ENCODE assay signal across 1 cellular context in genomic region chr14:49512571-49512970, GRCh38.
TF ChIP-seq lines count a peak whose summit lies in the region.

No MANE protein-coding gene starts in this region.

TF ChIP-seq in HCT116, 20 proteins besides CTCF, POLR2A, EP300 and RAD21:
- TF ChIP-seq, protein P1, sequence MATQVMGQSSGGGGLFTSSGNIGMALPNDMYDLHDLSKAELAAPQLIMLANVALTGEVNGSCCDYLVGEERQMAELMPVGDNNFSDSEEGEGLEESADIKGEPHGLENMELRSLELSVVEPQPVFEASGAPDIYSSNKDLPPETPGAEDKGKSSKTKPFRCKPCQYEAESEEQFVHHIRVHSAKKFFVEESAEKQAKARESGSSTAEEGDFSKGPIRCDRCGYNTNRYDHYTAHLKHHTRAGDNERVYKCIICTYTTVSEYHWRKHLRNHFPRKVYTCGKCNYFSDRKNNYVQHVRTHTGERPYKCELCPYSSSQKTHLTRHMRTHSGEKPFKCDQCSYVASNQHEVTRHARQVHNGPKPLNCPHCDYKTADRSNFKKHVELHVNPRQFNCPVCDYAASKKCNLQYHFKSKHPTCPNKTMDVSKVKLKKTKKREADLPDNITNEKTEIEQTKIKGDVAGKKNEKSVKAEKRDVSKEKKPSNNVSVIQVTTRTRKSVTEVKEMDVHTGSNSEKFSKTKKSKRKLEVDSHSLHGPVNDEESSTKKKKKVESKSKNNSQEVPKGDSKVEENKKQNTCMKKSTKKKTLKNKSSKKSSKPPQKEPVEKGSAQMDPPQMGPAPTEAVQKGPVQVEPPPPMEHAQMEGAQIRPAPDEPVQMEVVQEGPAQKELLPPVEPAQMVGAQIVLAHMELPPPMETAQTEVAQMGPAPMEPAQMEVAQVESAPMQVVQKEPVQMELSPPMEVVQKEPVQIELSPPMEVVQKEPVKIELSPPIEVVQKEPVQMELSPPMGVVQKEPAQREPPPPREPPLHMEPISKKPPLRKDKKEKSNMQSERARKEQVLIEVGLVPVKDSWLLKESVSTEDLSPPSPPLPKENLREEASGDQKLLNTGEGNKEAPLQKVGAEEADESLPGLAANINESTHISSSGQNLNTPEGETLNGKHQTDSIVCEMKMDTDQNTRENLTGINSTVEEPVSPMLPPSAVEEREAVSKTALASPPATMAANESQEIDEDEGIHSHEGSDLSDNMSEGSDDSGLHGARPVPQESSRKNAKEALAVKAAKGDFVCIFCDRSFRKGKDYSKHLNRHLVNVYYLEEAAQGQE (IDR thresholded peaks at IDR 0.05; ENCODE audit: low read depth), result no peak
- TF ChIP-seq POLR2AphosphoS5 (IDR thresholded peaks at IDR 0.05; ENCODE audit: low read depth, low read length), result no peak
- no peak for TF ChIP-seq ZNF274 (IDR thresholded peaks at IDR 0.05; ENCODE audit: low read depth, low read length)
- no peak for TF ChIP-seq YY1 (IDR thresholded peaks at IDR 0.05; ENCODE audit: extremely low read depth, insufficient replicate concordance, low read depth, low read length)
- TF ChIP-seq FOSL1 (IDR thresholded peaks at IDR 0.05; ENCODE audit: low read depth), result no peak
- no peak for TF ChIP-seq ELF1 (IDR thresholded peaks at IDR 0.05; ENCODE audit: borderline replicate concordance, low read depth)
- TF ChIP-seq SRF (IDR thresholded peaks at IDR 0.05; ENCODE audit: low read depth), result no peak
- TF ChIP-seq TCF7L2 (IDR thresholded peaks at IDR 0.05; ENCODE audit: borderline replicate concordance, extremely low read depth, insufficient read depth, insufficient read length), result no peak
- no peak for TF ChIP-seq SIN3A (IDR thresholded peaks at IDR 0.05; ENCODE audit: low read depth)
TF ChIP-seq in HCT116: peak in this region for 0.
